Comparison of ENCODE assay signal across 10 cellular contexts in genomic region chr5:136021016-136021405, GRCh38. TPM values are rescaled to one million over a fixed set of nuclear protein-coding genes. Genes with fewer than 3 reads are reported as not detected.
A peak's percentile ranks its signal among the peaks of the same experiment; 100 is the strongest.
DNase-seq lines count a peak whose midpoint lies in the region; ATAC-seq and TF ChIP-seq lines count a peak whose summit lies in the region.
"Had no signal": no experiment of that assay in that cellular context is flagged by ENCODE, and none has a peak within 500 bp of the region (broad histone marks: within the 10 kb centered on the region; RNA-seq: fewer than 3 reads in every experiment).

No MANE protein-coding gene starts in this region.

- H3K4me3 Mint-ChIP-seq in stimulated activated effector memory CD8-positive, alpha-beta T cell treated with anti-CD3 and anti-CD28 coated beads, Interleukin-12 subunit alpha, Interleukin-12 subunit beta, amount 100 ng/mL, for 72 hours, result peak overlapping the region; percentile 22
- H3K4me3 Mint-ChIP-seq: natural killer cell had no signal

- 75 to 81% methylated on average over 2 to 4 of the region's 4 CpGs for whole genome bisulfite sequencing in gastroesophageal sphincter (ENCODE audit: low coverage in 1 of 2), 2 donors

- H3K9me3 Mint-ChIP-seq in stimulated activated effector memory CD8-positive, alpha-beta T cell treated with anti-CD3 and anti-CD28 coated beads, Interleukin-12 subunit alpha, Interleukin-12 subunit beta, amount 100 ng/mL, for 72 hours, result no peaks in the 10 kb centered on the region
- H3K9me3 Mint-ChIP-seq: activated T-cell treated with anti-CD3 and anti-CD28 coated beads, Interleukin-2, amount 50 U/mL, for 72 hours; natural killer cell had no signal

- TF ChIP-seq EP300 in gastroesophageal sphincter (IDR thresholded peaks at IDR 0.05), result no peak

- peaks cover 6% of the 10 kb centered on the region for H3K36me3 Mint-ChIP-seq in stimulated activated effector memory CD8-positive, alpha-beta T cell treated with anti-CD3 and anti-CD28 coated beads, Interleukin-12 subunit alpha, Interleukin-12 subunit beta, amount 100 ng/mL, for 72 hours
- H3K36me3 Mint-ChIP-seq: natural killer cell had no signal

- no peaks in the 10 kb centered on the region for H3K36me3 ChIP-seq in gastroesophageal sphincter

- TF ChIP-seq POLR2A in gastroesophageal sphincter (IDR thresholded peaks at IDR 0.05), result no peak

- ATAC-seq in SK-N-SH treated with all-trans-retinoic acid at 6 μM for 48 hours (peak; percentile 5; the same call in 1 of the 3 replicates), gastroesophageal sphincter (no peak)
- ATAC-seq in stimulated activated effector memory CD8-positive, alpha-beta T cell treated with anti-CD3 and anti-CD28 coated beads, Interleukin-12 subunit alpha, Interleukin-12 subunit beta, amount 100 ng/mL, for 72 hours, result no peak

- no peaks in the 10 kb centered on the region for H3K9me3 ChIP-seq in gastroesophageal sphincter

- H3K4me1 Mint-ChIP-seq in stimulated activated effector memory CD8-positive, alpha-beta T cell treated with anti-CD3 and anti-CD28 coated beads, Interleukin-12 subunit alpha, Interleukin-12 subunit beta, amount 100 ng/mL, for 72 hours, result peaks cover 16% of the 10 kb centered on the region
- H3K4me1 Mint-ChIP-seq: natural killer cell had no signal

- no peaks in the 10 kb centered on the region for H3K27me3 ChIP-seq in gastroesophageal sphincter

- no peak for TF ChIP-seq CTCF in gastroesophageal sphincter (IDR thresholded peaks at IDR 0.05)

- peaks cover 8 to 73% (median 14%) of the 10 kb centered on the region in 3 donors for H3K4me1 ChIP-seq in gastroesophageal sphincter

- no peak overlapping the region for H3K4me3 ChIP-seq in gastroesophageal sphincter

- intact Hi-C loops in posterior cingulate gyrus (cut with DNase I), result no loop called here

- DNase-seq in H4 (ENCODE audit: low spot score) (peak; percentile 66), posterior cingulate gyrus (no peak), NCI-H1092 treated with DMSO at 0.1 percent for 48 hours (lab: John Stamatoyannopoulos, UW) (no peak), cortex of kidney (lab: John Stamatoyannopoulos, UW) (no peak)
- no peak for DNase-seq in stimulated activated effector memory CD8-positive, alpha-beta T cell treated with anti-CD3 and anti-CD28 coated beads, Interleukin-12 subunit alpha, Interleukin-12 subunit beta, amount 100 ng/mL, for 72 hours (ENCODE audit: low spot score in 2 of 2)
- DNase-seq: natural killer cell, NCI-H1417 treated with DMSO at 0.1 percent for 48 hours had no signal

- H3K27ac Mint-ChIP-seq in stimulated activated effector memory CD8-positive, alpha-beta T cell treated with anti-CD3 and anti-CD28 coated beads, Interleukin-12 subunit alpha, Interleukin-12 subunit beta, amount 100 ng/mL, for 72 hours, result no peak overlapping the region
- H3K27ac Mint-ChIP-seq: activated T-cell treated with anti-CD3 and anti-CD28 coated beads, Interleukin-2, amount 50 U/mL, for 72 hours; natural killer cell had no signal

- peak overlapping the region in 3 of 4 donors; percentile 4 to 53 (median 51) for H3K27ac ChIP-seq in gastroesophageal sphincter

TF ChIP-seq in SK-N-SH treated with all-trans-retinoic acid at 6 μM for 48 hours, 23 proteins besides CTCF, POLR2A, EP300 and RAD21:
- TF ChIP-seq OSR1 (CRISPR knock-in tag; IDR thresholded peaks at IDR 0.05) (0 out of 2 replicates have a peak, but pooled peaks have one; percentile 12), SNAI2 (CRISPR knock-in tag; IDR thresholded peaks at IDR 0.05) (0 out of 2 replicates have a peak, but pooled peaks have one; percentile 19), ZC3H10 (CRISPR knock-in tag; IDR thresholded peaks at IDR 0.05) (no peak; the same call in 1 of the 2 replicates)

RNA-seq across cellular contexts. Expression of gene TGFBI, which starts 7.8 kb away (rescaled TPM):
- 2,353 and 2,468 TPM in 2 replicates for total RNA-seq in H4 (2014; rRNA removed; shearing (Covaris generic))
- 100 to 1,000 TPM in 3 of 4 donors, 10 to 100 TPM in 1; 29.0 to 159 (median 112) TPM for total RNA-seq in gastroesophageal sphincter
- total RNA-seq: activated T-cell treated with anti-CD3 and anti-CD28 coated beads, Interleukin-2, amount 50 U/mL, for 72 hours had no signal

Comparison
In these comparisons a context has a peak if more than half of its experiments do, and no peak if none do; other contexts are left out.
1. RNA of gene TGFBI, which starts 7.8 kb away (total RNA-seq): 2,353 to 2,468 TPM in H4; 29.0 to 159 TPM in gastroesophageal sphincter; every median in the first group is over 10 times any median in the second.